ENCODE assay signal across 12 cellular contexts in the genomic region with DNA sequence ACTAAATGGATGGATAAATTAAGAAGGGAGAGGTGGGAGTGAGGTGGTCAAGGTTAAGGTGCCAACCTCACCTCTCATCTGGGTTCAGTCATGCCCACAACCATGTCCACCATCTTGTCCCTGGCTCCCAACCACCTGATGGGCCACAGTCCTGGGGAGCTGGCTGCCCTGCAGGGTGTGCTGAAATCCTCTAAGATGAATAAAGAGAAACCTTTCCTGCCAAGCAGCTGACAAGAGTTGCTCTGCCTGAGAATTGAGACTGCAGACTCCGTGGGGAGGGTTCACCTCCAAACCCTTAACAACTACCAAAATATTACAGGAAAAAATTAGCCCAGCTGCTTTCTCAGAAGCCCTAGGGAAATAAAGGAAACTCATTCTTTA. TPM values are rescaled to one million over a fixed set of nuclear protein-coding genes. Genes with fewer than 3 reads are reported as not detected.
A peak's percentile ranks its signal among the peaks of the same experiment; 100 is the strongest.
DNase-seq lines count a peak whose midpoint lies in the region; ATAC-seq, FAIRE-seq and TF ChIP-seq lines count a peak whose summit lies in the region.
"Had no signal": no experiment of that assay in that cellular context is flagged by ENCODE, and none has a peak within 500 bp of the region (broad histone marks: within the 10 kb centered on the region; RNA-seq: fewer than 3 reads in every experiment).

No MANE protein-coding gene starts in this region.

- WGBS in IMR-90 (ENCODE audit: extremely low coverage in 2 of 2, insufficient read length in 1 of 2), 2 experiments = no CpG with 5 or more reads among the region's 1 CpG
- 78% methylated on average over 1 of the region's 1 CpG; no CpG with 5 or more reads in 1 of the 2 experiments for WGBS in H1 (ENCODE audit: extremely low coverage in 1 of 2, insufficient coverage in 1 of 2, insufficient read length in 1 of 2, insufficient replicate concordance in 2 of 2, low coverage in 1 of 2, low lambda C conversion rate in 2 of 2, missing lambda C conversion rate in 1 of 2), 2 experiments
- 14 to 30% (median 17%) methylated on average over 1 of the region's 1 CpG for WGBS in psoas muscle, 3 donors

- H3K79me1 ChIP-seq in IMR-90 (ENCODE audit: low read depth in 1 of 2, low read length in 2 of 2) = no peaks in the 10 kb centered on the region
- H3K79me1 ChIP-seq in H1 (ENCODE audit: low read depth, low read length) = no peaks in the 10 kb centered on the region

- H3K36me3 Mint-ChIP-seq in Calu3 (ENCODE audit: insufficient read depth, unreplicated experiment) = no peaks in the 10 kb centered on the region
- H3K36me3 Mint-ChIP-seq: T-cell had no signal

- peak overlapping the region; percentile 73; the same call in 1 of the 2 replicates for H2BK120ac ChIP-seq in IMR-90 (ENCODE audit: low read depth, low read length)
- H2BK120ac ChIP-seq in H1 (replicated peaks; ENCODE audit: low read depth, low read length) = no peak overlapping the region

- H3K79me2 ChIP-seq in H1 (ENCODE audit: control insufficient read depth in 1 of 2, insufficient read depth in 2 of 2, low read length in 2 of 2) = no peaks in the 10 kb centered on the region

- TF ChIP-seq EP300 in H1 (IDR thresholded peaks at IDR 0.05; ENCODE audit: borderline replicate concordance in 1 of 2, low read depth in 2 of 2, low read length in 2 of 2) = no peak

- H4K5ac ChIP-seq in IMR-90 (ENCODE audit: low read depth, low read length) = no peak overlapping the region
- H4K5ac ChIP-seq in H1 (ENCODE audit: insufficient read length, low read depth, low read length) = no peak overlapping the region

- peak overlapping the region in 1 of 2 experiments; percentile 73; a peak in 2 of 4 replicates for H4K8ac ChIP-seq in IMR-90 (ENCODE audit: low read depth in 2 of 2, low read length in 2 of 2)
- H4K8ac ChIP-seq in H1 (ENCODE audit: extremely low read depth, insufficient read depth, low read length) = no peak overlapping the region

- FAIRE-seq in H1 (lab: Jason Lieb, UNC) = no peak
- FAIRE-seq: HTR-8/SVneo had no signal

- H3K4ac ChIP-seq in IMR-90 (ENCODE audit: low read depth, low read length) (peak overlapping the region; percentile 48), H1 (replicated peaks; ENCODE audit: insufficient read length, low read depth, low read length) (no peak overlapping the region)

- ATAC-seq in IMR-90 (ENCODE audit: low read depth) (no peak), psoas muscle (peak in 3 of 4 donors; percentile 41 to 58 (median 57))
- ATAC-seq: esophagus mucosa had no signal

- H3K9ac ChIP-seq in IMR-90 (ENCODE audit: low read depth, low read length) (no peak overlapping the region), H1 (replicated peaks in 1 of 4; ENCODE audit: extremely low read depth in 1 of 4, low read depth in 3 of 4, low read length in 3 of 4) (no peak overlapping the region)

- H3K9me3 Mint-ChIP-seq in Calu3 (ENCODE audit: low read depth, unreplicated experiment) = no peaks in the 10 kb centered on the region
- H3K9me3 Mint-ChIP-seq: T-cell had no signal

- H2BK15ac ChIP-seq in IMR-90 (ENCODE audit: low read depth, low read length) (peak overlapping the region; percentile 64; the same call in 1 of the 3 replicates), H1 (ENCODE audit: low read length) (peak overlapping the region; percentile 50)

- H3K23ac ChIP-seq in IMR-90 (ENCODE audit: low read depth, low read length) (peak overlapping the region; percentile 8; the same call in 1 of the 2 replicates), H1 (ENCODE audit: insufficient read length) (no peak overlapping the region)

- peak overlapping the region; percentile 57; the same call in 1 of the 2 replicates for H2BK20ac ChIP-seq in IMR-90 (ENCODE audit: low read depth, low read length)
- H2BK20ac ChIP-seq in H1 (ENCODE audit: low read length) = peak overlapping the region; percentile 89

- H2BK5ac ChIP-seq in IMR-90 (ENCODE audit: low read depth, low read length, poor library complexity, severe bottlenecking) = no peak overlapping the region
- H2BK5ac ChIP-seq in H1 (ENCODE audit: low read depth, low read length) = no peak overlapping the region

- H4K91ac ChIP-seq in IMR-90 (ENCODE audit: insufficient read depth, low read depth, low read length) (peak overlapping the region; percentile 33; the same call in 1 of the 2 replicates), H1 (replicated peaks; ENCODE audit: insufficient read length, low read length) (no peak overlapping the region)

- H3K14ac ChIP-seq in IMR-90 (replicated peaks; ENCODE audit: low read depth, low read length) (peak overlapping the region; percentile 57; the same call in 1 of the 2 replicates), H1 (ENCODE audit: insufficient read length) (no peak overlapping the region)

- BruUV-seq in Calu3 (replicated peaks; lab: Mats Ljungman, UMichigan) = no TSS peak
- BruUV-seq in IMR-90 (replicated peaks; lab: Mats Ljungman, UMichigan) = no TSS peak

- H3K27ac ChIP-seq in IMR-90 (ENCODE audit: insufficient read depth, low read length) (no peak overlapping the region), H1 (ENCODE audit: low read depth, low read length) (no peak overlapping the region), psoas muscle (no peak overlapping the region), caudate nucleus (ENCODE audit: low read depth, low read length) (no peak overlapping the region), WERI-Rb-1 (no peak overlapping the region)

- H3K4me3 Mint-ChIP-seq in Calu3 (ENCODE audit: low read depth, unreplicated experiment) = peak overlapping the region; percentile 31
- H3K4me3 Mint-ChIP-seq: T-cell had no signal

- H3K56ac ChIP-seq in IMR-90 (ENCODE audit: extremely low read depth, insufficient read depth, low read length) (no peak overlapping the region), H1 (replicated peaks; ENCODE audit: insufficient read length, low read depth, low read length) (no peak overlapping the region)

- TF ChIP-seq POLR2A in IMR-90 (IDR thresholded peaks at IDR 0.05; ENCODE audit: low read depth, low read length) = no peak
- no peak for TF ChIP-seq POLR2A in H1 (IDR thresholded peaks at IDR 0.05; ENCODE audit: control extremely low read depth in 1 of 2, low read depth in 2 of 2, low read length in 2 of 2)

- H3K4me2 ChIP-seq in IMR-90 (ENCODE audit: low read depth, low read length) (no peak overlapping the region), H1 (ENCODE audit: insufficient read depth in 1 of 2, low read depth in 2 of 2, low read length in 2 of 2) (no peak overlapping the region)

- intact Hi-C loops in Calu3 (cut with micrococcal nuclease; ENCODE audit: unreplicated experiment) = no loop called here
- intact Hi-C loops in IMR-90 (cut with micrococcal nuclease) = no loop called here
- intact Hi-C loops in psoas muscle (cut with DNase I) = no loop called here

- peaks cover 18% of the 10 kb centered on the region for H3K4me1 Mint-ChIP-seq in Calu3 (ENCODE audit: low read depth, unreplicated experiment)

- H3K9me1 ChIP-seq in IMR-90 (ENCODE audit: insufficient read depth, low read length) = peaks cover 9% of the 10 kb centered on the region

- H2BK12ac ChIP-seq in H1 (ENCODE audit: low read depth, low read length) = peak overlapping the region; percentile 40; the same call in 1 of the 2 replicates

- no peak for TF ChIP-seq CTCF in Calu3 (IDR thresholded peaks at IDR 0.05; ENCODE audit: unreplicated experiment)
- no peak for TF ChIP-seq CTCF in IMR-90 (conservative IDR thresholded peaks at IDR 0.05; ENCODE audit: low read depth, low read length)
- TF ChIP-seq CTCF in H1 (IDR thresholded peaks at IDR 0.05; ENCODE audit: control extremely low read depth in 1 of 3, insufficient read depth in 1 of 3, low read depth in 1 of 3, low read length in 3 of 3) = no peak
- no peak for TF ChIP-seq CTCF in psoas muscle (IDR thresholded peaks at IDR 0.05)
- no peak for TF ChIP-seq CTCF in WERI-Rb-1 (IDR thresholded peaks at IDR 0.05; ENCODE audit: low read depth, low read length)

- dilution Hi-C loops in IMR-90 (cut with HindIII; ENCODE audit: low sequenced_read_pairs, unreplicated experiment) = no loop called here

- H2AK9ac ChIP-seq in IMR-90 (replicated peaks; ENCODE audit: low read depth, low read length, poor library complexity) = no peak overlapping the region

- peaks cover 6% of the 10 kb centered on the region; the same call in 1 of the 2 replicates for H3K27me3 ChIP-seq in IMR-90 (ENCODE audit: control insufficient read depth, insufficient read depth, low read length)
- no peaks in the 10 kb centered on the region for H3K27me3 ChIP-seq in H1 (replicated peaks in 1 of 4; ENCODE audit: control insufficient read depth in 3 of 4, extremely low read depth in 1 of 4, insufficient read depth in 3 of 4, low read length in 3 of 4)
- no peaks in the 10 kb centered on the region for H3K27me3 ChIP-seq in psoas muscle (ENCODE audit: insufficient read depth in 3 of 3, low read length in 2 of 3)
- no peaks in the 10 kb centered on the region for H3K27me3 ChIP-seq in WERI-Rb-1 (ENCODE audit: insufficient read depth, low read depth, severe bottlenecking)

- POLR2A ChIA-PET in IMR-90 (lab: Charles Lee; ENCODE audit: unreplicated experiment) = no interaction called here
- POLR2A ChIA-PET in H1 (lab: Charles Lee; ENCODE audit: partially characterized antibody) = interaction anchor here (0.7 kb wide), 1 partner anchor 221 kb away, joined by 3 read pairs; no protein-coding TSS in a partner anchor

- no peaks in the 10 kb centered on the region for H4K20me1 ChIP-seq in IMR-90 (ENCODE audit: insufficient read depth, low read length)
- no peaks in the 10 kb centered on the region for H4K20me1 ChIP-seq in H1 (replicated peaks in 1 of 2; ENCODE audit: control insufficient read depth in 1 of 2, insufficient read depth in 2 of 2, low read length in 2 of 2)

- no peak for TF ChIP-seq RAD21 in IMR-90 (IDR thresholded peaks at IDR 0.05; ENCODE audit: low read length)
- TF ChIP-seq RAD21 in H1 (IDR thresholded peaks at IDR 0.05 in 1 of 2, conservative IDR thresholded peaks at IDR 0.05 in 1 of 2; ENCODE audit: low read depth in 2 of 2, low read length in 2 of 2) = no peak

- H3K4me1 ChIP-seq in IMR-90 (ENCODE audit: control insufficient read depth, insufficient read depth, low read length) = peaks cover 4% of the 10 kb centered on the region
- H3K4me1 ChIP-seq in H1 (replicated peaks in 1 of 4; ENCODE audit: control insufficient read depth in 3 of 4, insufficient read depth in 4 of 4, low read length in 3 of 4) = peaks cover 7 to 10% (median 10%) of the 10 kb centered on the region in 4 experiments
- H3K4me1 ChIP-seq in psoas muscle = peaks cover 23% of the 10 kb centered on the region

- H2AK5ac ChIP-seq in IMR-90 (ENCODE audit: low read depth, low read length) (peak overlapping the region; percentile 86; the same call in 1 of the 2 replicates), H1 (ENCODE audit: low read depth, low read length) (no peak overlapping the region)

- H3K9me3 ChIP-seq in IMR-90 (ENCODE audit: control insufficient read depth, insufficient read depth, low read length) (no peaks in the 10 kb centered on the region), H1 (ENCODE audit: insufficient read depth in 2 of 2, low read depth in 1 of 2, low read length in 1 of 2) (no peaks in the 10 kb centered on the region), psoas muscle (no peaks in the 10 kb centered on the region), WERI-Rb-1 (ENCODE audit: severe bottlenecking) (no peaks in the 10 kb centered on the region)

- no peaks in the 10 kb centered on the region for H3K23me2 ChIP-seq in H1 (ENCODE audit: low read depth, low read length)

- CTCF ChIA-PET in Calu3 (lab: Charles Lee) = interaction anchor here (0.5 to 1.2 kb wide), 3 partner anchors 43 to 354 kb away, joined by 3 to 5 read pairs (median 3); no protein-coding TSS in a partner anchor
- CTCF ChIA-PET in IMR-90 (lab: Yijun Ruan, JAX) = interaction anchor here (2.8 kb wide), 1 partner anchor 11 kb away, joined by 11 read pairs; no protein-coding TSS in a partner anchor
- CTCF ChIA-PET in H1 (lab: Charles Lee; ENCODE audit: partially characterized antibody) = interaction anchor here (0.6 to 6.2 kb wide), 19 partner anchors 10 to 316 kb away, joined by 3 to 47 read pairs (median 3); partner anchors contain the start of gene IFI6

- no peak overlapping the region for H3K4me3 ChIP-seq in IMR-90 (ENCODE audit: insufficient read depth, low read depth, low read length)
- no peak overlapping the region for H3K4me3 ChIP-seq in H1 (ENCODE audit: extremely low read depth in 1 of 4, insufficient read depth in 2 of 4, low read depth in 3 of 4, low read length in 4 of 4)
- no peak overlapping the region for H3K4me3 ChIP-seq in psoas muscle
- no peak overlapping the region for H3K4me3 ChIP-seq in WERI-Rb-1 (ENCODE audit: low read depth, low read length)

- H3K27me3 Mint-ChIP-seq in Calu3 (ENCODE audit: unreplicated experiment) = no peaks in the 10 kb centered on the region
- H3K27me3 Mint-ChIP-seq: T-cell had no signal

- H3K36me3 ChIP-seq in IMR-90 (ENCODE audit: control insufficient read depth, insufficient read depth, low read length) (no peaks in the 10 kb centered on the region), H1 (ENCODE audit: control insufficient read depth in 2 of 4, insufficient read depth in 4 of 4, low read length in 3 of 4) (no peaks in the 10 kb centered on the region), psoas muscle (ENCODE audit: insufficient read depth in 1 of 2, low read depth in 1 of 2) (no peaks in the 10 kb centered on the region), WERI-Rb-1 (no peaks in the 10 kb centered on the region)

- no peak overlapping the region for H3K27ac Mint-ChIP-seq in Calu3 (ENCODE audit: unreplicated experiment)

- in situ Hi-C loops in IMR-90 (cut with MboI; ENCODE audit: low sequenced_read_pairs) = no loop called here

- H2AFZ ChIP-seq in IMR-90 (replicated peaks; ENCODE audit: low read length, poor library complexity) (peak overlapping the region; percentile 59), H1 (ENCODE audit: low read length) (no peak overlapping the region)

- DNase-seq in Calu3 (no peak), IMR-90 (no peak), H1 (ENCODE audit: low read depth in 1 of 2, low spot score in 2 of 2) (no peak), psoas muscle (no peak), caudate nucleus (lab: John Stamatoyannopoulos, UW) (no peak), DMS79 (lab: John Stamatoyannopoulos, UW) (no peak), WERI-Rb-1 (no peak)
- DNase-seq: activated naive CD4-positive, alpha-beta T cell treated with Interleukin-2 at 50 U/mL for 16 hours; NCI-H1105; T-cell had no signal

- H3K18ac ChIP-seq in IMR-90 (ENCODE audit: low read depth, low read length) = no peak overlapping the region
- H3K18ac ChIP-seq in H1 (ENCODE audit: extremely low read depth, low read length) = no peak overlapping the region

RNA-seq across cellular contexts. Expression of gene FGR, which starts 15.2 kb away (rescaled TPM):
- not detected in 2 replicates for total RNA-seq in Calu3 (2022)
- not detected in 2 replicates for total RNA-seq in IMR-90 (2012; rRNA removed)
- polyA plus RNA-seq in IMR-90 (2012; rRNA removed) = not detected in 2 replicates
- polyA plus RNA-seq in IMR-90 (2012; cell fraction: cytosol; rRNA removed) = not detected in 2 replicates
- 0.08 TPM in 1 of 2 replicates, not detected in the other for polyA plus RNA-seq in IMR-90 (2012; cell fraction: nucleus; rRNA removed; ENCODE audit: low replicate concordance)
- total RNA-seq in H1 (2021; fragmentation: NEBNext Ultra II Directional; extraction: Animal tissue kit (Norgen Biotek cat#: 25700)) = 0.22 and 0.36 TPM in 2 replicates
- polyA plus RNA-seq in H1 (2011; rRNA removed) = 0.86 and 0.95 TPM in 2 replicates
- polyA plus RNA-seq in H1 (2011; cell fraction: cytosol; rRNA removed) = 0.62 TPM
- polyA plus RNA-seq in H1 (2011; cell fraction: nucleus; rRNA removed) = 1.6 TPM
- 0.39 to 0.50 TPM (median 0.42 TPM) in 3 of 4 replicates, not detected in the other for polyA plus RNA-seq in H1 (2012, experiment 1 of 2)
- polyA plus RNA-seq in H1 (2012, experiment 2 of 2) = 0.18 TPM
- 0.34 TPM for polyA plus RNA-seq in H1 (2013, experiment 1 of 2)
- polyA plus RNA-seq in H1 (2013, experiment 2 of 2) = 0.33 TPM
- 0.57 and 1.2 TPM in 2 replicates for polyA minus RNA-seq in H1 (2011; rRNA and poly(A)+ RNA removed)
- not detected for polyA minus RNA-seq in H1 (2011; cell fraction: cytosol; rRNA and poly(A)+ RNA removed)
- 0.60 TPM for polyA minus RNA-seq in H1 (2011; cell fraction: nucleus; rRNA and poly(A)+ RNA removed)
- 1 to 10 TPM; 1.3 to 3.5 (median 3.1) TPM for total RNA-seq in psoas muscle
- polyA plus RNA-seq in psoas muscle = 1 to 10 TPM; 1.7 to 3.8 (median 2.0) TPM

RNA-seq across cellular contexts. Expression of gene IFI6, which starts 21.9 kb away (rescaled TPM):
- total RNA-seq in Calu3 (2022) (426 and 1,520 TPM in 2 replicates), IMR-90 (2012; rRNA removed) (6.7 and 7.3 TPM in 2 replicates), psoas muscle (10 to 100 TPM in 3 of 4 donors, 1 to 10 TPM in 1; 7.8 to 25.8 (median 15.3) TPM)
- polyA plus RNA-seq in IMR-90 (2012; rRNA removed) (16.8 and 17.2 TPM in 2 replicates), H1 (2011; rRNA removed) (13.0 and 13.2 TPM in 2 replicates), psoas muscle (10 to 100 TPM; 13.9 to 20.9 (median 18.8) TPM)
- 31.2 and 35.3 TPM in 2 replicates for polyA plus RNA-seq in IMR-90 (2012; cell fraction: cytosol; rRNA removed)
- 5.7 and 7.7 TPM in 2 replicates for polyA plus RNA-seq in IMR-90 (2012; cell fraction: nucleus; rRNA removed; ENCODE audit: low replicate concordance)
- total RNA-seq in H1 (2021; fragmentation: NEBNext Ultra II Directional; extraction: Animal tissue kit (Norgen Biotek cat#: 25700)) = 4.9 and 6.1 TPM in 2 replicates
- 12.3 TPM for polyA plus RNA-seq in H1 (2011; cell fraction: cytosol; rRNA removed)
- polyA plus RNA-seq in H1 (2011; cell fraction: nucleus; rRNA removed) = 8.3 TPM
- polyA plus RNA-seq in H1 (2012, experiment 1 of 2) = 9.7 to 19.5 TPM (median 15.7 TPM) in 4 replicates
- 15.5 TPM for polyA plus RNA-seq in H1 (2012, experiment 2 of 2)
- polyA plus RNA-seq in H1 (2013, experiment 1 of 2) = 9.2 TPM
- polyA plus RNA-seq in H1 (2013, experiment 2 of 2) = 11.9 TPM
- polyA minus RNA-seq in H1 (2011; rRNA and poly(A)+ RNA removed) = 0.79 and 1.7 TPM in 2 replicates
- polyA minus RNA-seq in H1 (2011; cell fraction: cytosol; rRNA and poly(A)+ RNA removed) = 2.9 TPM
- 1.9 TPM for polyA minus RNA-seq in H1 (2011; cell fraction: nucleus; rRNA and poly(A)+ RNA removed)

RNA-seq across cellular contexts. Expression of gene AHDC1, which starts 46.2 kb away (rescaled TPM):
- 20.8 and 21.5 TPM in 2 replicates for total RNA-seq in Calu3 (2022)
- total RNA-seq in IMR-90 (2012; rRNA removed) = 1.7 and 2.0 TPM in 2 replicates
- 11.6 and 16.1 TPM in 2 replicates for polyA plus RNA-seq in IMR-90 (2012; rRNA removed)
- 4.9 and 11.5 TPM in 2 replicates for polyA plus RNA-seq in IMR-90 (2012; cell fraction: cytosol; rRNA removed)
- polyA plus RNA-seq in IMR-90 (2012; cell fraction: nucleus; rRNA removed; ENCODE audit: low replicate concordance) = 25.9 and 46.8 TPM in 2 replicates
- 35.1 and 39.4 TPM in 2 replicates for total RNA-seq in H1 (2021; fragmentation: NEBNext Ultra II Directional; extraction: Animal tissue kit (Norgen Biotek cat#: 25700))
- 4.4 and 8.6 TPM in 2 replicates for polyA plus RNA-seq in H1 (2011; rRNA removed)
- 3.3 TPM for polyA plus RNA-seq in H1 (2011; cell fraction: cytosol; rRNA removed)
- polyA plus RNA-seq in H1 (2011; cell fraction: nucleus; rRNA removed) = 17.1 TPM
- 18.4 to 23.0 TPM (median 21.1 TPM) in 4 replicates for polyA plus RNA-seq in H1 (2012, experiment 1 of 2)
- 17.0 TPM for polyA plus RNA-seq in H1 (2012, experiment 2 of 2)
- polyA plus RNA-seq in H1 (2013, experiment 1 of 2) = 11.2 TPM
- 11.1 TPM for polyA plus RNA-seq in H1 (2013, experiment 2 of 2)
- polyA minus RNA-seq in H1 (2011; rRNA and poly(A)+ RNA removed) = 4.4 and 6.1 TPM in 2 replicates
- polyA minus RNA-seq in H1 (2011; cell fraction: cytosol; rRNA and poly(A)+ RNA removed) = 11.9 TPM
- polyA minus RNA-seq in H1 (2011; cell fraction: nucleus; rRNA and poly(A)+ RNA removed) = 10.5 TPM
- total RNA-seq in psoas muscle = 10 to 100 TPM; 35.9 to 65.2 (median 59.0) TPM
- polyA plus RNA-seq in psoas muscle = 10 to 100 TPM in 1 of 3 donors, 1 to 10 TPM in 2; 6.4 to 19.8 (median 9.7) TPM

Comparison
In these comparisons a context has a peak if more than half of its experiments do, and no peak if none do; other contexts are left out.
1. RNA of gene IFI6, which starts 21.9 kb away (total RNA-seq): 426 to 1,520 TPM in Calu3; 7.8 to 25.8 TPM in psoas muscle, 6.7 to 7.3 TPM in IMR-90 and 4.9 to 6.1 TPM in H1; every median in the first group is over 10 times any median in the second.